In genomic region chr10:129441391-129442009, GRCh38 we compare ENCODE assay signal across 22 cellular contexts.
"Had no signal": no experiment of that assay in that cellular context is flagged by ENCODE, and none has a peak within 500 bp of the region (broad histone marks: within the 10 kb centered on the region; RNA-seq: fewer than 3 reads in every experiment).

No MANE protein-coding gene starts in this region.

- H3K27ac Mint-ChIP-seq: natural killer cell treated with Interleukin-12 subunit alpha and Interleukin-12 subunit beta and Interleukin-15 and Interleukin-18, amount 100 ng/mL, for 72 hours; stimulated activated naive CD8-positive, alpha-beta T cell treated with anti-CD3 and anti-CD28 coated beads, Interleukin-15, amount 100 ng/mL, for 72 hours had no signal

- H3K36me3 Mint-ChIP-seq: natural killer cell treated with Interleukin-12 subunit alpha and Interleukin-12 subunit beta and Interleukin-15 and Interleukin-18, amount 100 ng/mL, for 72 hours had no signal

- H3K4me3 ChIP-seq: dorsolateral prefrontal cortex, gastrocnemius medialis, lower lobe of right lung, psoas muscle, skin epidermis, spleen, suprapubic skin, transverse colon, vagina had no signal

- H3K27me3 ChIP-seq: gastrocnemius medialis, suprapubic skin, transverse colon, vagina had no signal

- H3K4me1 Mint-ChIP-seq: neural crest cell; stimulated activated naive CD8-positive, alpha-beta T cell treated with anti-CD3 and anti-CD28 coated beads, Interleukin-15, amount 100 ng/mL, for 72 hours had no signal

- H3K4me1 ChIP-seq: gastrocnemius medialis, lower lobe of right lung, psoas muscle, spleen, suprapubic skin, transverse colon, vagina had no signal

- H3K36me3 ChIP-seq: gastrocnemius medialis, lower lobe of right lung, spleen, suprapubic skin, transverse colon, vagina had no signal

- H3K4me3 Mint-ChIP-seq: natural killer cell treated with Interleukin-12 subunit alpha and Interleukin-12 subunit beta and Interleukin-15 and Interleukin-18, amount 100 ng/mL, for 72 hours; neural crest cell; stimulated activated naive CD8-positive, alpha-beta T cell treated with anti-CD3 and anti-CD28 coated beads, Interleukin-15, amount 100 ng/mL, for 72 hours had no signal

- ATAC-seq: esophagus mucosa; gastrocnemius medialis; left ventricle myocardium superior; lower lobe of right lung; psoas muscle; right cardiac atrium; stimulated activated naive CD8-positive, alpha-beta T cell treated with anti-CD3 and anti-CD28 coated beads, Interleukin-15, amount 100 ng/mL, for 72 hours had no signal

- DNase-seq: dorsolateral prefrontal cortex; effector CD4-positive, alpha-beta T cell; foreskin fibroblast; gastrocnemius medialis; kidney glomerular epithelial cell; left ventricle myocardium superior; lower lobe of right lung; nucleus accumbens; psoas muscle; right cardiac atrium; spleen; stimulated activated CD4-positive, alpha-beta T cell treated with anti-CD3 and anti-CD28 coated beads, Interleukin-4, amount 100 ng/mL, for 4 hours; stimulated activated naive CD4-positive, alpha-beta T cell; stimulated activated naive CD8-positive, alpha-beta T cell treated with anti-CD3 and anti-CD28 coated beads, Interleukin-15, amount 100 ng/mL, for 72 hours; transverse colon had no signal

- H3K9me3 Mint-ChIP-seq: natural killer cell treated with Interleukin-12 subunit alpha and Interleukin-12 subunit beta and Interleukin-15 and Interleukin-18, amount 100 ng/mL, for 72 hours; stimulated activated naive CD8-positive, alpha-beta T cell treated with anti-CD3 and anti-CD28 coated beads, Interleukin-15, amount 100 ng/mL, for 72 hours had no signal

- H3K9me3 ChIP-seq: gastrocnemius medialis, lower lobe of right lung, psoas muscle, spleen, suprapubic skin, transverse colon, vagina had no signal

- H3K27ac ChIP-seq: dorsolateral prefrontal cortex, epithelial cell of prostate, gastrocnemius medialis, lower lobe of right lung, psoas muscle, skin epidermis, spleen, suprapubic skin, transverse colon, vagina had no signal
